Comparison of ENCODE assay signal across 8 cellular contexts in genomic region chr4:38071801-38072567, GRCh38.
DNase-seq lines count a peak whose midpoint lies in the region; FAIRE-seq and TF ChIP-seq lines count a peak whose summit lies in the region.
"Had no signal": no experiment of that assay in that cellular context is flagged by ENCODE, and none has a peak within 500 bp of the region (broad histone marks: within the 10 kb centered on the region; RNA-seq: fewer than 3 reads in every experiment).

No MANE protein-coding gene starts in this region.

- 54 to 100% methylated on average over 1 to 7 of the region's 7 CpGs for WGBS in transverse colon (ENCODE audit: low coverage in 1 of 2), 2 donors

- intact Hi-C loops in transverse colon (cut with DNase I; ENCODE audit: low total_unique reads) = no loop called here

- in situ Hi-C loops in transverse colon (cut with MboI; ENCODE audit: low pct_ligation_motif_present in 1 of 4, low pct_unique_long_range_greater_than_20kb in 1 of 4, low sequenced_read_pairs in 3 of 4) = loop anchor here (10.0 to 25.0 kb wide), 4 partner anchors 103 to 665 kb away; no protein-coding TSS in a partner anchor

- H3K27me3 ChIP-seq in right atrium auricular region (no peaks in the 10 kb centered on the region), transverse colon (no peaks in the 10 kb centered on the region)

- no peak overlapping the region for H3K4me3 ChIP-seq in right atrium auricular region
- H3K4me3 ChIP-seq in transverse colon = no peak overlapping the region

- TF ChIP-seq POLR2A in transverse colon (IDR thresholded peaks at IDR 0.05) = no peak

- FAIRE-seq in frontal cortex (lab: Jason Lieb, UNC) = no peak

- no peak for TF ChIP-seq EP300 in transverse colon (IDR thresholded peaks at IDR 0.05; ENCODE audit: low read depth)

- H3K9me3 ChIP-seq in right atrium auricular region (no peaks in the 10 kb centered on the region), transverse colon (no peaks in the 10 kb centered on the region)

- TF ChIP-seq CTCF in right atrium auricular region (IDR thresholded peaks at IDR 0.05) (peak in 1 of 2 donors; percentile 26), transverse colon (IDR thresholded peaks at IDR 0.05) (no peak)

- peaks cover 0 to 62% of the 10 kb centered on the region in 2 donors for H3K4me1 ChIP-seq in right atrium auricular region
- H3K4me1 ChIP-seq in transverse colon = peaks cover 18 to 53% (median 32%) of the 10 kb centered on the region in 4 donors

- H3K27ac ChIP-seq in right atrium auricular region (peak overlapping the region; percentile 66 to 73), transverse colon (peak overlapping the region; percentile 4 to 73 (median 25))

- H3K36me3 ChIP-seq in right atrium auricular region = peaks cover 27% of the 10 kb centered on the region
- no peaks in the 10 kb centered on the region for H3K36me3 ChIP-seq in transverse colon

- peak; percentile 20 for DNase-seq in HT-29 (ENCODE audit: low spot score)
- DNase-seq in SW480 (ENCODE audit: low spot score) = peak; percentile 10
- no peak for DNase-seq in right atrium auricular region (ENCODE audit: low spot score)
- no peak for DNase-seq in transverse colon
- no peak for DNase-seq in frontal cortex (ENCODE audit: low spot score in 2 of 2)
- DNase-seq in NCI-H146 treated with DMSO at 0.1 percent for 48 hours (lab: John Stamatoyannopoulos, UW; ENCODE audit: unreplicated experiment) = no peak
- no peak for DNase-seq in EL
- DNase-seq: HCEC 1CT had no signal

Comparison
In these comparisons a context has a peak if more than half of its experiments do, and no peak if none do; other contexts are left out.
1. DNase-seq: peak in HT-29 (single experiment) and SW480 (single experiment); none in right atrium auricular region (single experiment), transverse colon (single experiment), frontal cortex (0 of 2), NCI-H146 treated with DMSO at 0.1 percent for 48 hours (single experiment) and EL (single experiment).